Comparison of ENCODE assay signal across 29 cellular contexts in genomic region chr9:3699868-3700267, GRCh38.
"Had no signal": no experiment of that assay in that cellular context is flagged by ENCODE, and none has a peak within 500 bp of the region (broad histone marks: within the 10 kb centered on the region; RNA-seq: fewer than 3 reads in every experiment).

No MANE protein-coding gene starts in this region.

- H3K9me3 ChIP-seq: adrenal gland, MG63, Peyer's patch had no signal

- H3K4me1 ChIP-seq: adrenal gland, Peyer's patch had no signal

- H3K27ac Mint-ChIP-seq: activated CD8-positive, alpha-beta T cell treated with anti-CD3 and anti-CD28 coated beads, Interleukin-2, amount 10 ng/mL, durations not matched to agents 7 days and 5 days; activated naive CD8-positive, alpha-beta T cell treated with anti-CD3 and anti-CD28 coated beads, Interleukin-2, amount 10 ng/mL, durations not matched to agents 7 days and 5 days; T-helper 1 cell treated with Interleukin-12 subunit alpha and Interleukin-12 subunit beta and Interleukin-4 antibody, amounts not matched to agents 30 μg/mL and 1 μg/mL, for 36 hours; WTC11 had no signal

- H3K4me3 ChIP-seq: adrenal gland, MG63, Peyer's patch had no signal

- H3K9me3 Mint-ChIP-seq: activated naive CD8-positive, alpha-beta T cell treated with anti-CD3 and anti-CD28 coated beads, Interleukin-2, amount 10 ng/mL, durations not matched to agents 7 days and 5 days; T-helper 1 cell treated with Interleukin-12 subunit alpha and Interleukin-12 subunit beta and Interleukin-4 antibody, amounts not matched to agents 30 μg/mL and 1 μg/mL, for 36 hours; WTC11 had no signal

- H3K36me3 Mint-ChIP-seq: activated naive CD8-positive, alpha-beta T cell treated with anti-CD3 and anti-CD28 coated beads, Interleukin-2, amount 10 ng/mL, durations not matched to agents 7 days and 5 days; WTC11 had no signal

- H3K4me1 Mint-ChIP-seq: activated naive CD8-positive, alpha-beta T cell treated with anti-CD3 and anti-CD28 coated beads, Interleukin-2, amount 10 ng/mL, durations not matched to agents 7 days and 5 days had no signal

- H3K36me3 ChIP-seq: adrenal gland, MG63, Peyer's patch had no signal

- H3K27ac ChIP-seq: adrenal gland, KMS-11, Peyer's patch, RWPE1 had no signal

- H3K27me3 ChIP-seq: adrenal gland, MG63, Peyer's patch had no signal

- ATAC-seq: activated CD8-positive, alpha-beta T cell treated with anti-CD3 and anti-CD28 coated beads, Interleukin-2, amount 10 ng/mL, durations not matched to agents 7 days and 5 days; WTC11 had no signal

- H3K4me2 ChIP-seq: KMS-11 had no signal

- DNase-seq: activated CD4-positive, alpha-beta T cell treated with anti-CD3 and anti-CD28 coated beads for 48 hours; activated CD4-positive, alpha-beta T cell treated with anti-CD3 and anti-CD28 coated beads, Interleukin-2, amount 50 U/mL, for 4 hours; activated CD4-positive, CD25-positive, alpha-beta regulatory T cell treated with anti-CD3 and anti-CD28 coated beads, Interleukin-2, amount 50 U/mL, for 72 hours; activated CD8-positive, alpha-beta memory T cell treated with anti-CD3 and anti-CD28 coated beads, Interleukin-2, amount 50 U/mL, for 48 hours; activated CD8-positive, alpha-beta T cell treated with anti-CD3 and anti-CD28 coated beads, Interleukin-2, amount 10 ng/mL, durations not matched to agents 7 days and 5 days; activated naive CD4-positive, alpha-beta T cell treated with anti-CD3 and anti-CD28 coated beads, Interleukin-2, amount 50 U/mL, for 16 hours; activated naive CD8-positive, alpha-beta T cell treated with anti-CD3 and anti-CD28 coated beads, Interleukin-2, amount 10 ng/mL, durations not matched to agents 7 days and 5 days; activated T-cell treated with anti-CD3 and anti-CD28 coated beads, Interleukin-2, amount 50 U/mL, for 1 hour; adrenal gland; anterior cingulate cortex; caudate nucleus; MG63; MV-4-11; NCI-H1092 treated with DMSO at 0.1 percent for 48 hours; NCI-H1417 treated with DMSO at 0.1 percent for 48 hours; NCI-H1694; NCI-H2029; NCI-H2107; NCI-H2227 treated with DMSO at 0.1 percent for 48 hours; NCI-H446 treated with DMSO at 0.1 percent for 48 hours; NCI-H524 treated with DMSO at 0.1 percent for 48 hours; NK-92 treated with Interleukin-12 subunit alpha and Interleukin-12 subunit beta, amount 100 ng/mL, for 24 hours; OCI-M1; Peyer's patch; Right ventricle myocardium superior had no signal

- H3K4me3 Mint-ChIP-seq: activated CD8-positive, alpha-beta T cell treated with anti-CD3 and anti-CD28 coated beads, Interleukin-2, amount 10 ng/mL, durations not matched to agents 7 days and 5 days; activated naive CD8-positive, alpha-beta T cell treated with anti-CD3 and anti-CD28 coated beads, Interleukin-2, amount 10 ng/mL, durations not matched to agents 7 days and 5 days; T-helper 1 cell treated with Interleukin-12 subunit alpha and Interleukin-12 subunit beta and Interleukin-4 antibody, amounts not matched to agents 30 μg/mL and 1 μg/mL, for 36 hours; WTC11 had no signal
